ENCODE assay signal across 8 cellular contexts in genomic region chr6:14108571-14109410, GRCh38. TPM values are rescaled to one million over a fixed set of nuclear protein-coding genes. Genes with fewer than 3 reads are reported as not detected.
DNase-seq lines count a peak whose midpoint lies in the region; ATAC-seq, FAIRE-seq and TF ChIP-seq lines count a peak whose summit lies in the region.

No MANE protein-coding gene starts in this region.

- H3K36me3 Mint-ChIP-seq in T-helper 2 cell treated with Interferon-gamma antibody and Interleukin-4, amounts not matched to agents 5 μg/mL and 100 μg/mL, for 36 hours (ENCODE audit: low read depth), result no peaks in the 10 kb centered on the region

- H2BK5ac ChIP-seq in mesenchymal stem cell (ENCODE audit: low read depth, low read length, poor library complexity, severe bottlenecking), result no peak overlapping the region

- H2BK15ac ChIP-seq in mesenchymal stem cell (ENCODE audit: low read depth, poor library complexity, severe bottlenecking), result no peak overlapping the region

- peaks cover 6% of the 10 kb centered on the region for H3K27me3 Mint-ChIP-seq in T-helper 2 cell treated with Interferon-gamma antibody and Interleukin-4, amounts not matched to agents 5 μg/mL and 100 μg/mL, for 36 hours (ENCODE audit: low read depth)

- peak overlapping the region; percentile 5; the same call in 1 of the 2 replicates for H3K4me3 ChIP-seq in GM12864 (ENCODE audit: low read depth, low read length)
- no peak overlapping the region for H3K4me3 ChIP-seq in mesenchymal stem cell (ENCODE audit: insufficient read depth in 1 of 2, low read depth in 1 of 2, low read length in 2 of 2)

- DNase-seq in GM12864 (ENCODE audit: low read depth), result peak; percentile 77
- DNase-seq in T-helper 2 cell treated with Interferon-gamma antibody and Interleukin-4, amounts not matched to agents 5 μg/mL and 100 μg/mL, for 36 hours (ENCODE audit: low spot score), result peak; percentile 65
- DNase-seq in mesenchymal stem cell, result no peak
- no peak for DNase-seq in middle frontal gyrus (ENCODE audit: extremely low spot score, low spot score)
- no peak for DNase-seq in mesenteric fat pad (ENCODE audit: low spot score)
- no peak for DNase-seq in urothelium cell line (ENCODE audit: low spot score)

- H2BK12ac ChIP-seq in mesenchymal stem cell (ENCODE audit: low read length in 2 of 2), result no peak overlapping the region

- peak overlapping the region; percentile 46 for H3K27ac Mint-ChIP-seq in T-helper 2 cell treated with Interferon-gamma antibody and Interleukin-4, amounts not matched to agents 5 μg/mL and 100 μg/mL, for 36 hours

- H4K8ac ChIP-seq in mesenchymal stem cell (ENCODE audit: low read length), result no peak overlapping the region

- H3K4me1 ChIP-seq in mesenchymal stem cell (ENCODE audit: control insufficient read depth, insufficient read depth, low read depth, low read length), result no peaks in the 10 kb centered on the region

- no peak overlapping the region for H2AFZ ChIP-seq in mesenchymal stem cell (ENCODE audit: low read depth, low read length)

- no peak overlapping the region for H3K4ac ChIP-seq in mesenchymal stem cell (ENCODE audit: low read depth in 1 of 2, low read length in 2 of 2)

- H3K9me3 Mint-ChIP-seq in T-helper 2 cell treated with Interferon-gamma antibody and Interleukin-4, amounts not matched to agents 5 μg/mL and 100 μg/mL, for 36 hours, result peaks cover 21% of the 10 kb centered on the region

- no peak overlapping the region for H3K18ac ChIP-seq in mesenchymal stem cell (ENCODE audit: low read depth in 1 of 2, low read length in 2 of 2)

- H3K4me3 Mint-ChIP-seq in T-helper 2 cell treated with Interferon-gamma antibody and Interleukin-4, amounts not matched to agents 5 μg/mL and 100 μg/mL, for 36 hours, result peak overlapping the region; percentile 62

- no peak overlapping the region for H3K4me2 ChIP-seq in mesenchymal stem cell (ENCODE audit: low read length, poor library complexity, severe bottlenecking)

- no peak for TF ChIP-seq CTCF in GM12864 (IDR thresholded peaks at IDR 0.05; ENCODE audit: low read depth, low read length, missing control alignments)

- H3K27ac ChIP-seq in mesenchymal stem cell (ENCODE audit: low read length, poor library complexity, severe bottlenecking), result no peak overlapping the region

- no peak overlapping the region for H3K23ac ChIP-seq in mesenchymal stem cell (ENCODE audit: low read length in 2 of 2)

- WGBS in mesenchymal stem cell, result 85% methylated on average over 13 of the region's 14 CpGs

- H3K9me3 ChIP-seq in mesenchymal stem cell (ENCODE audit: control insufficient read depth, low read length), result peaks cover 12% of the 10 kb centered on the region

- H2BK120ac ChIP-seq in mesenchymal stem cell (ENCODE audit: low read depth, low read length), result no peak overlapping the region

- peak overlapping the region; percentile 18 for H4K91ac ChIP-seq in mesenchymal stem cell (ENCODE audit: low read length)

- no peak overlapping the region for H2AK5ac ChIP-seq in mesenchymal stem cell (ENCODE audit: low read length, severe bottlenecking)

- H3K79me1 ChIP-seq in mesenchymal stem cell (replicated peaks; ENCODE audit: low read length, poor library complexity, severe bottlenecking), result no peaks in the 10 kb centered on the region

- H3K9ac ChIP-seq in mesenchymal stem cell (ENCODE audit: low read length), result no peak overlapping the region

- no peak for FAIRE-seq in urothelium cell line (lab: Jason Lieb, UNC)

- H3K36me3 ChIP-seq in mesenchymal stem cell (ENCODE audit: control insufficient read depth in 1 of 2, insufficient read depth in 2 of 2, low read depth in 1 of 2, low read length in 2 of 2), result no peaks in the 10 kb centered on the region

- ATAC-seq in GM19467 (IDR thresholded peaks at IDR 0.05; ENCODE audit: unreplicated experiment) (peak; percentile 61), HG03460 (IDR thresholded peaks at IDR 0.05; ENCODE audit: unreplicated experiment) (peak; percentile 74)

- H3K14ac ChIP-seq in mesenchymal stem cell (ENCODE audit: low read length in 2 of 2), result no peak overlapping the region

- H3K4me1 Mint-ChIP-seq in T-helper 2 cell treated with Interferon-gamma antibody and Interleukin-4, amounts not matched to agents 5 μg/mL and 100 μg/mL, for 36 hours (ENCODE audit: low read depth), result peaks cover 21% of the 10 kb centered on the region

- H3K27me3 ChIP-seq in mesenchymal stem cell (ENCODE audit: control insufficient read depth in 1 of 2, insufficient read depth in 1 of 2, low read length in 2 of 2), result peaks cover 13 to 27% of the 10 kb centered on the region in 2 experiments

RNA-seq across cellular contexts. Expression of gene CD83, which starts 8.8 kb away (rescaled TPM):
- polyA plus RNA-seq in mesenchymal stem cell (2013, experiment 1 of 2), result 1.4 TPM
- 1.2 TPM for polyA plus RNA-seq in mesenchymal stem cell (2013, experiment 2 of 2)
- total RNA-seq in mesenteric fat pad, result 12.9 TPM

Comparison
In these comparisons a context has a peak if more than half of its experiments do, and no peak if none do; other contexts are left out.
1. DNase-seq: peak in GM12864 (single experiment) and T-helper 2 cell treated with Interferon-gamma antibody and Interleukin-4, amounts not matched to agents 5 μg/mL and 100 μg/mL, for 36 hours (single experiment); none in mesenchymal stem cell (single experiment), middle frontal gyrus (single experiment), mesenteric fat pad (single experiment) and urothelium cell line (single experiment).